8 cellular contexts compared by ENCODE assay signal in the genomic region with DNA sequence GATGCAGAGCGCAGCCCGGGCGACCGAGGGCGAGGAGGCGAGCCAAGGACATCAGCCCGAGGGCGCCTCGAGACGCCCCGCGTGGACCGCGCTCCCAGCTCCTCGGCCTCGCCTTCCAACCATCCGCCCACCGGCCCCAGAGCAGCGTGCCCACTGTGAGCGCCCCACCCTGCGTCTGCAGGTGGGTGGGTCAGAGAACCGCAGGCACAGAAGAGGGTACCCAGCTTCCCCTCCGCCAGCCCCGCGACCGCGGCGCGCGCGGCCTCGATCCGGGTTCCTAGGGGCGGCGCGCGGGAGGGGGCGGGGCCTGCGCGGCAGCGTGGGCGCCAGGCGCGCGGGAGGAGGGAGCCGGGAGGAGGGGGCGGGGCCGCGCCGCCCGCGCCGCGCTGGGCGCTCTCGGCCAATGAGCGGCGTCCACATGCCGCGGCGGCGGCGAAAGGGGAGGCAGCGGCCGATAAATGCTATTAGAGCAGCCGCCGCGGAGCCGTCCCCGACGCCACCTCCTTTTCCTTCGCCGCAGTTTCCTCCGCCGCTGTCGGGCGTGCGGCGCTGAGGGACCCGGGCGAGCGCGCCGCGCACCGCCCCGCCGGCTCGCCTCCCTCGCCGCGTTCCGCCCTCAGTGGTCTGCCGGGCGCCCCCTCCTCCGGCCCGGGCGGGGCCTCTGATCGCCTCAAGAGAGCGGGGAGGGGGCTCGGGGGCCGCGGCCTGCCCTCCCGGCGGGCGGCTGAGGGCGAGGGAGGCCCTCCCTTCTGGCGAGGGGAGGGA. TPM values are rescaled to one million over a fixed set of nuclear protein-coding genes. Genes with fewer than 3 reads are reported as not detected.
DNase-seq lines count a peak whose midpoint lies in the region; ATAC-seq and TF ChIP-seq lines count a peak whose summit lies in the region.

A gene (plus strand): TSS at position 464 of the 765 bp plus-strand sequence. CDS start 543 bp downstream, outside the sequence.

- H3K27ac ChIP-seq in adipose tissue (ENCODE audit: low read depth, low read length) (peak within 1 kb of the TSS; percentile 96), heart right ventricle (peak within 1 kb of the TSS; percentile 94 to 100 (median 99))

- H3K9me3 ChIP-seq in heart right ventricle: no peaks in the 10 kb centered on the region

- DNase-seq in GM13977 (ENCODE audit: low spot score): peak; percentile 99
- DNase-seq in NCI-H146 (lab: John Stamatoyannopoulos, UW): peak; percentile 94
- peak; percentile 83 to 93 (median 86) for DNase-seq in T-helper 1 cell
- peak; percentile 88 to 92 for DNase-seq in heart right ventricle
- DNase-seq in posterior vena cava (ENCODE audit: low spot score): peak; percentile 97
- DNase-seq in type B pancreatic cell (ENCODE audit: extremely low spot score, unreplicated experiment): peak; percentile 92

- peak within 1 kb of the TSS; percentile 94 for H3K27ac Mint-ChIP-seq in type B pancreatic cell

- intact Hi-C loops in heart right ventricle (cut with DNase I) (loop anchor here in 7 of 10 donors (2.0 to 10.0 kb wide), 7 partner anchors 28 to 179 kb away; no protein-coding TSS in a partner anchor), posterior vena cava (cut with DNase I) (loop anchor here in 1 of 2 donors (10.0 kb wide), 1 partner anchor 176 kb away; no protein-coding TSS in a partner anchor)

- peak within 1 kb of the TSS; percentile 96 for H3K4me3 Mint-ChIP-seq in type B pancreatic cell

- H3K4me1 Mint-ChIP-seq in type B pancreatic cell (ENCODE audit: unreplicated experiment): peaks cover 55% of the 10 kb centered on the region

- no peaks in the 10 kb centered on the region for H3K27me3 ChIP-seq in heart right ventricle

- peak; percentile 75 for ATAC-seq in HG02840 (IDR thresholded peaks at IDR 0.05; ENCODE audit: low FRiP score, unreplicated experiment)
- peak; percentile 88 to 96 (median 90) for ATAC-seq in heart right ventricle

- H3K36me3 ChIP-seq in heart right ventricle: peaks cover 0 to 38% (median 9%) of the 10 kb centered on the region in 9 donors

- H3K4me3 ChIP-seq in heart right ventricle: peak within 1 kb of the TSS; percentile 76 to 96 (median 91)

- peaks cover 0 to 58% (median 47%) of the 10 kb centered on the region in 9 donors for H3K4me1 ChIP-seq in heart right ventricle

- 0 to 1% (median 0%) methylated on average over 56 to 102 of the region's 108 CpGs for WGBS in adipose tissue, 3 donors
- WGBS in heart right ventricle, 2 donors: 0% methylated on average over 36 to 99 of the region's 108 CpGs

- no peaks in the 10 kb centered on the region for H3K9me3 Mint-ChIP-seq in type B pancreatic cell

- no peaks in the 10 kb centered on the region for H3K27me3 Mint-ChIP-seq in type B pancreatic cell

- in situ Hi-C loops in GM13977 (cut with MboI; ENCODE audit: low pct_unique_long_range_greater_than_20kb, low sequenced_read_pairs, unreplicated experiment): no loop called here

- TF ChIP-seq CTCF in GM13977 (IDR thresholded peaks at IDR 0.05; ENCODE audit: extremely low read depth, insufficient read depth, missing control alignments) (no peak), heart right ventricle (IDR thresholded peaks at IDR 0.05) (no peak), type B pancreatic cell (conservative IDR thresholded peaks at IDR 0.05) (no peak)

- peaks cover 33% of the 10 kb centered on the region for H3K36me3 Mint-ChIP-seq in type B pancreatic cell

RNA-seq across cellular contexts. Expression of the gene that starts here (rescaled TPM):
- polyA plus RNA-seq in adipose tissue (10 to 100 TPM; 29.6 to 88.1 (median 35.4) TPM), heart right ventricle (100 to 1,000 TPM; 316 to 678 TPM)
- total RNA-seq in heart right ventricle (1,000 to 10,000 TPM; 1,003 to 4,750 (median 1,632) TPM), posterior vena cava (100 to 1,000 TPM; 222 to 263 TPM), type B pancreatic cell (ENCODE audit: low replicate concordance) (163 and 203 TPM in 2 replicates)

Comparison
In these comparisons a context has a peak if more than half of its experiments do, and no peak if none do; other contexts are left out.
1. Peak in every context shown above with its lines: DNase-seq, ATAC-seq, H3K4me3 ChIP-seq and H3K27ac ChIP-seq.